In the genomic region with DNA sequence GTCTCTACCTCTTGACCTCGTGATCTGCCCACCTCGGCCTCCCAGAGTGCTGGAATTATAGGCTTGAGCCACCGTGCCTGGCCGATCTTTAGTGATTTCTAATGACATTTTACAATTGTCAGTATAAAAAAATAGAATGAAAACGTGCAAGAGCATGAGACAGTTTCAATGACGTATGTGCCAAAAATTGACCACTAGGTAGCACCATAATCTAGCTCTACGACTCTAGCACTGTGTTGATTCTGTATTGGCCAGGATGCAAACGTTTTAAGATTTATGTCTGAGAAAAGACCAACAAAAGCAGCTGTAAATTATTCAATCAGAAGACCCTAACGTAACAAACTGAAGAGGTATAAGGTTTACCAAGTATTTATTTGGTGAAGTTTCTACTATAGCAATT, we compare ENCODE assay signal across 12 cellular contexts. TPM values are rescaled to one million over a fixed set of nuclear protein-coding genes. Genes with fewer than 3 reads are reported as not detected.
DNase-seq lines count a peak whose midpoint lies in the region; ATAC-seq, FAIRE-seq and TF ChIP-seq lines count a peak whose summit lies in the region.
"Had no signal": no experiment of that assay in that cellular context is flagged by ENCODE, and none has a peak within 500 bp of the region (broad histone marks: within the 10 kb centered on the region; RNA-seq: fewer than 3 reads in every experiment).

No MANE protein-coding gene starts in this region.

- DNase-seq in HTR-8/SVneo (ENCODE audit: insufficient read length, low spot score) (peak; percentile 32), GM12878 (ENCODE audit: low read depth, low spot score) (no peak), right lobe of liver (no peak), mesothelial cell of epicardium (ENCODE audit: low spot score in 2 of 2, unreplicated experiment in 2 of 2) (no peak), neuronal stem cell (ENCODE audit: low spot score) (no peak)
- DNase-seq: activated CD4-positive, alpha-beta T cell treated with anti-CD3 and anti-CD28 coated beads for 1 hour; hypothalamus had no signal

- H3K9me3 ChIP-seq in BLaER1 treated with 17β-estradiol and CSF1 and Interleukin-3, amounts not matched to agents 10 nM and 100 nM (replicated peaks in 1 of 11), result peaks cover 0 to 12% (median 6%) of the 10 kb centered on the region in 11 experiments; a peak in 8 of 22 replicates
- H3K9me3 ChIP-seq in GM12878 (replicated peaks; ENCODE audit: control insufficient read depth, insufficient read depth, low read length) (peaks cover 1% of the 10 kb centered on the region; the same call in 2 of the 3 replicates), right lobe of liver (no peaks in the 10 kb centered on the region), neuronal stem cell (replicated peaks in 1 of 2; ENCODE audit: control insufficient read depth in 2 of 2, insufficient read depth in 1 of 2, low read depth in 1 of 2, low read length in 2 of 2) (no peaks in the 10 kb centered on the region)
- H3K9me3 ChIP-seq: prostate gland had no signal

- no peak overlapping the region for H4K91ac ChIP-seq in neuronal stem cell (ENCODE audit: low read depth, low read length, poor library complexity)

- H3K79me1 ChIP-seq in neuronal stem cell (ENCODE audit: low read depth, low read length), result no peaks in the 10 kb centered on the region

- no peak for FAIRE-seq in HTR-8/SVneo (lab: Jason Lieb, UNC)
- FAIRE-seq in GM12878 (lab: Jason Lieb, UNC), result no peak

- intact Hi-C loops in GM12878 (cut with micrococcal nuclease; ENCODE audit: unreplicated experiment), result no loop called here
- intact Hi-C loops in right lobe of liver (cut with DNase I), result no loop called here

- WGBS in GM12878 (ENCODE audit: insufficient coverage, insufficient replicate concordance, low lambda C conversion rate, missing lambda C conversion rate), result 41% methylated on average over 9 of the region's 9 CpGs
- WGBS in right lobe of liver (ENCODE audit: insufficient coverage, low coverage, low lambda C conversion rate, missing lambda C conversion rate), result 48% methylated on average over 9 of the region's 9 CpGs
- no CpG with 5 or more reads among the region's 9 CpGs for WGBS in neuronal stem cell (ENCODE audit: extremely low coverage in 2 of 2, insufficient read length in 2 of 2, insufficient replicate concordance in 1 of 2), 2 donors

- no peaks in the 10 kb centered on the region for H3K36me3 Mint-ChIP-seq in mesothelial cell of epicardium
- H3K36me3 Mint-ChIP-seq: activated naive CD8-positive, alpha-beta T cell had no signal

- no peaks in the 10 kb centered on the region for H4K20me1 ChIP-seq in BLaER1 treated with 17β-estradiol and CSF1 and Interleukin-3, amounts not matched to agents 10 nM and 100 nM
- H4K20me1 ChIP-seq in GM12878 (ENCODE audit: control insufficient read depth, insufficient read depth), result no peaks in the 10 kb centered on the region

- peak overlapping the region in 8 of 11 experiments; percentile 52 to 79 (median 73); a peak in 11 of 22 replicates for H3K27ac ChIP-seq in BLaER1 treated with 17β-estradiol and CSF1 and Interleukin-3, amounts not matched to agents 10 nM and 100 nM
- no peak overlapping the region for H3K27ac ChIP-seq in GM12878 (ENCODE audit: control insufficient read depth, insufficient read depth)
- peak overlapping the region in 2 of 3 donors; percentile 1 to 58 for H3K27ac ChIP-seq in right lobe of liver
- H3K27ac ChIP-seq in neuronal stem cell (replicated peaks; ENCODE audit: low read length), result no peak overlapping the region
- H3K27ac ChIP-seq: prostate gland had no signal

- H3K18ac ChIP-seq in neuronal stem cell (ENCODE audit: low read length), result no peak overlapping the region

- no peak overlapping the region for H2BK120ac ChIP-seq in neuronal stem cell (ENCODE audit: low read depth, low read length)

- peak overlapping the region in 1 of 11 experiments; percentile 59; a peak in 2 of 22 replicates for H3K9ac ChIP-seq in BLaER1 treated with 17β-estradiol and CSF1 and Interleukin-3, amounts not matched to agents 10 nM and 100 nM
- H3K9ac ChIP-seq in GM12878 (ENCODE audit: control insufficient read depth, insufficient read depth, low read length), result no peak overlapping the region
- H3K9ac ChIP-seq in neuronal stem cell (ENCODE audit: low read depth, low read length, poor library complexity), result no peak overlapping the region

- no peaks in the 10 kb centered on the region for H3K27me3 ChIP-seq in BLaER1 treated with 17β-estradiol and CSF1 and Interleukin-3, amounts not matched to agents 10 nM and 100 nM
- H3K27me3 ChIP-seq in GM12878 (replicated peaks in 1 of 2; ENCODE audit: control insufficient read depth in 2 of 2, insufficient read depth in 2 of 2, low read length in 1 of 2), result no peaks in the 10 kb centered on the region
- no peaks in the 10 kb centered on the region for H3K27me3 ChIP-seq in right lobe of liver
- no peaks in the 10 kb centered on the region for H3K27me3 ChIP-seq in neuronal stem cell (ENCODE audit: control insufficient read depth in 3 of 3, insufficient read depth in 3 of 3, low read depth in 1 of 3, low read length in 3 of 3)

- peaks cover 3% of the 10 kb centered on the region for H3K9me3 Mint-ChIP-seq in mesothelial cell of epicardium

- TF ChIP-seq CTCF in GM12878 (IDR thresholded peaks at IDR 0.05 in 2 of 3, conservative IDR thresholded peaks at IDR 0.05 in 1 of 3; ENCODE audit: control insufficient read depth in 2 of 3, extremely low read depth in 1 of 3, insufficient read depth in 1 of 3, low read depth in 3 of 3, low read length in 3 of 3) (0 out of 6 replicates have a peak, but pooled peaks of 1 of the 3 experiments have one; percentile 9), right lobe of liver (IDR thresholded peaks at IDR 0.05) (peak; percentile 17 to 46 (median 28)), mesothelial cell of epicardium (IDR thresholded peaks at IDR 0.05; ENCODE audit: unreplicated experiment) (no peak)

- CTCF ChIA-PET in GM12878 (lab: Yijun Ruan, JAX), result interaction anchor here (0.5 to 1.8 kb wide), 2 partner anchors 61 to 140 kb away, joined by 3 to 6 read pairs; no protein-coding TSS in a partner anchor

- H3K4me1 Mint-ChIP-seq in mesothelial cell of epicardium, result peaks cover 10% of the 10 kb centered on the region

- peak; percentile 47; the same call in 2 of the 3 replicates for ATAC-seq in GM12878
- peak; percentile 61 to 79 (median 73) for ATAC-seq in right lobe of liver
- ATAC-seq in GM18861 (IDR thresholded peaks at IDR 0.05; ENCODE audit: unreplicated experiment), result no peak
- no peak for ATAC-seq in GM18511 (IDR thresholded peaks at IDR 0.05; ENCODE audit: unreplicated experiment)

- no peak overlapping the region for H2AK5ac ChIP-seq in neuronal stem cell (ENCODE audit: low read depth, low read length)

- no peak overlapping the region for H3K14ac ChIP-seq in neuronal stem cell (ENCODE audit: low read length)

- TF ChIP-seq POLR2A in GM12878 (IDR thresholded peaks at IDR 0.05; ENCODE audit: low read depth, low read length) (no peak), right lobe of liver (IDR thresholded peaks at IDR 0.05) (no peak)

- H3K27ac Mint-ChIP-seq in mesothelial cell of epicardium, result no peak overlapping the region
- H3K27ac Mint-ChIP-seq: activated naive CD8-positive, alpha-beta T cell had no signal

- H3K79me2 ChIP-seq in GM12878 (ENCODE audit: control insufficient read depth, insufficient read depth, low read length), result no peaks in the 10 kb centered on the region

- peaks cover 7 to 39% (median 20%) of the 10 kb centered on the region in 10 experiments; a peak in 18 of 20 replicates for H3K4me1 ChIP-seq in BLaER1 treated with 17β-estradiol and CSF1 and Interleukin-3, amounts not matched to agents 10 nM and 100 nM
- H3K4me1 ChIP-seq in GM12878 (ENCODE audit: control insufficient read depth, insufficient read depth, low read length) (no peaks in the 10 kb centered on the region), right lobe of liver (no peaks in the 10 kb centered on the region), neuronal stem cell (ENCODE audit: control insufficient read depth in 2 of 2, insufficient read depth in 1 of 2, low read depth in 1 of 2, low read length in 2 of 2) (peaks cover 0 to 6% of the 10 kb centered on the region in 2 donors)
- H3K4me1 ChIP-seq: prostate gland had no signal

- no peak overlapping the region for H2BK5ac ChIP-seq in neuronal stem cell (ENCODE audit: low read length)

- TF ChIP-seq RAD21 in GM12878 (IDR thresholded peaks at IDR 0.05; ENCODE audit: insufficient read depth, low read depth, low read length), result peak; percentile 33; the same call in 1 of the 2 replicates

- TF ChIP-seq EP300 in GM12878 (IDR thresholded peaks at IDR 0.05; ENCODE audit: borderline replicate concordance in 1 of 2, control insufficient read depth in 1 of 2, low read depth in 2 of 2, low read length in 2 of 2), result no peak

- BruUV-seq in GM12878 (replicated peaks; lab: Mats Ljungman, UMichigan), result no TSS peak

- POLR2A ChIA-PET in GM12878 (lab: Charles Lee), result interaction anchor here (1.8 kb wide), 1 partner anchor 13 kb away, joined by 5 read pairs; no protein-coding TSS in a partner anchor

- H3K4me2 ChIP-seq in BLaER1 treated with 17β-estradiol and CSF1 and Interleukin-3, amounts not matched to agents 10 nM and 100 nM, result peak overlapping the region in 7 of 11 experiments; percentile 41 to 87 (median 73); a peak in 14 of 22 replicates
- no peak overlapping the region for H3K4me2 ChIP-seq in GM12878 (ENCODE audit: control insufficient read depth, insufficient read depth)
- no peak overlapping the region for H3K4me2 ChIP-seq in neuronal stem cell (ENCODE audit: insufficient read depth, low read length, poor library complexity, severe bottlenecking)

- H3K4ac ChIP-seq in neuronal stem cell (ENCODE audit: low read length), result no peak overlapping the region

- H2AFZ ChIP-seq in GM12878 (ENCODE audit: control insufficient read depth, low read depth, low read length) (no peak overlapping the region), neuronal stem cell (ENCODE audit: low read length) (no peak overlapping the region)

- no peak overlapping the region for H4K8ac ChIP-seq in neuronal stem cell (ENCODE audit: low read depth, low read length)

- H2BK15ac ChIP-seq in neuronal stem cell (ENCODE audit: low read length), result no peak overlapping the region

- RAD21 ChIA-PET in GM12878 (lab: Charles Lee; ENCODE audit: unreplicated experiment), result interaction anchor here (0.5 kb wide), 1 partner anchor 21 kb away, joined by 3 read pairs; no protein-coding TSS in a partner anchor

- H3K4me3 ChIP-seq in BLaER1 treated with 17β-estradiol and CSF1 and Interleukin-3, amounts not matched to agents 10 nM and 100 nM, result no peak overlapping the region
- H3K4me3 ChIP-seq in GM12878, result no peak overlapping the region
- H3K4me3 ChIP-seq in right lobe of liver, result no peak overlapping the region
- H3K4me3 ChIP-seq in neuronal stem cell (ENCODE audit: low read length in 2 of 2), result no peak overlapping the region
- H3K4me3 ChIP-seq: prostate gland had no signal

- no peaks in the 10 kb centered on the region for H3K36me3 ChIP-seq in BLaER1 treated with 17β-estradiol and CSF1 and Interleukin-3, amounts not matched to agents 10 nM and 100 nM
- no peaks in the 10 kb centered on the region for H3K36me3 ChIP-seq in GM12878 (ENCODE audit: control insufficient read depth in 2 of 2, insufficient read depth in 2 of 2, low read length in 1 of 2)
- no peaks in the 10 kb centered on the region for H3K36me3 ChIP-seq in right lobe of liver
- H3K36me3 ChIP-seq in neuronal stem cell (replicated peaks in 1 of 2; ENCODE audit: control insufficient read depth in 2 of 2, insufficient read depth in 2 of 2, low read length in 2 of 2), result no peaks in the 10 kb centered on the region
- H3K36me3 ChIP-seq: prostate gland had no signal

- SMC1A ChIA-PET in GM12878 (lab: Charles Lee; ENCODE audit: uncharacterized antibody, unreplicated experiment), result interaction anchor here (1.3 kb wide), 1 partner anchor 13 kb away, joined by 3 read pairs; no protein-coding TSS in a partner anchor

- H2BK12ac ChIP-seq in neuronal stem cell (ENCODE audit: low read length), result no peak overlapping the region

- in situ Hi-C loops in GM12878 (cut with MboI), result no loop called here

- no peaks in the 10 kb centered on the region for H3K27me3 Mint-ChIP-seq in mesothelial cell of epicardium (ENCODE audit: low read depth)
- H3K27me3 Mint-ChIP-seq: activated naive CD8-positive, alpha-beta T cell had no signal

- H3K4me3 Mint-ChIP-seq in mesothelial cell of epicardium, result no peak overlapping the region
- H3K4me3 Mint-ChIP-seq: activated naive CD8-positive, alpha-beta T cell had no signal

- H3K23ac ChIP-seq in neuronal stem cell (ENCODE audit: low read depth, low read length, poor library complexity), result no peak overlapping the region

RNA-seq across cellular contexts. Expression of a gene that starts 25.4 kb away (rescaled TPM):
- 19.4 and 64.2 TPM in 2 replicates for total RNA-seq in GM12878 (2013; cell fraction: nucleolus; rRNA removed)
- 38.0 and 53.8 TPM in 2 replicates for total RNA-seq in GM12878 (2014; rRNA removed)
- total RNA-seq in GM12878 (2014; rRNA removed; fragmentation: Illumina TruSeq; extraction: Trizol), result 20.6 and 25.2 TPM in 2 replicates
- total RNA-seq in GM12878 (2021), result 12.9 TPM in 2 replicates
- 1.9 TPM for polyA plus RNA-seq in GM12878 (2011; ENCODE audit: low read depth)
- polyA plus RNA-seq in GM12878 (2011; rRNA removed), result 12.9 and 21.2 TPM in 2 replicates
- polyA plus RNA-seq in GM12878 (2011; cell fraction: cytosol; rRNA removed), result 3.6 and 16.0 TPM in 2 replicates
- 3.3 and 5.0 TPM in 2 replicates for polyA plus RNA-seq in GM12878 (2011; cell fraction: nucleus; rRNA removed)
- polyA plus RNA-seq in GM12878 (2012), result 2.6 and 4.2 TPM in 2 replicates
- 19.9 and 79.2 TPM in 2 replicates for polyA plus RNA-seq in GM12878 (2014; fragmentation: Illumina TruSeq; extraction: Trizol)
- 1 to 10 TPM; 8.2 to 8.4 TPM for polyA plus RNA-seq in GM12878 (2014; fragmentation: Nextera tagmentation; extraction: Ambion mirVana)
- 7.6 and 81.8 TPM in 2 replicates for polyA plus RNA-seq in GM12878 (2014; rRNA removed)
- 10 to 100 TPM; 13.0 to 13.6 TPM for polyA plus RNA-seq in GM12878 (2016; fragmentation: Nextera tagmentation; extraction: Ambion mirVana)
- 7.3 and 34.6 TPM in 2 replicates for polyA minus RNA-seq in GM12878 (2011; rRNA and poly(A)+ RNA removed)
- polyA minus RNA-seq in GM12878 (2011; cell fraction: cytosol; rRNA and poly(A)+ RNA removed), result 6.3 and 12.2 TPM in 2 replicates
- 8.5 and 10.2 TPM in 2 replicates for polyA minus RNA-seq in GM12878 (2011; cell fraction: nucleus; rRNA and poly(A)+ RNA removed)
- total RNA-seq in right lobe of liver, result 10 to 100 TPM in 3 of 6 experiments, 1 to 10 TPM in 3; 5.5 to 15.6 (median 9.9) TPM
- total RNA-seq in mesothelial cell of epicardium, result 11.3 to 12.1 TPM (median 11.6 TPM) in 3 replicates
- 12.0 TPM for polyA plus RNA-seq in neuronal stem cell (2013, experiment 1 of 2)
- polyA plus RNA-seq in neuronal stem cell (2013, experiment 2 of 2), result 12.3 TPM

Comparison
In these comparisons a context has a peak if more than half of its experiments do, and no peak if none do; other contexts are left out.
1. H3K27ac ChIP-seq: peak in BLaER1 treated with 17β-estradiol and CSF1 and Interleukin-3, amounts not matched to agents 10 nM and 100 nM (8 of 11) and right lobe of liver (2 of 3); none in GM12878 (single experiment) and neuronal stem cell (single experiment).
2. H3K4me2 ChIP-seq: peak in BLaER1 treated with 17β-estradiol and CSF1 and Interleukin-3, amounts not matched to agents 10 nM and 100 nM (7 of 11); none in GM12878 (single experiment) and neuronal stem cell (single experiment).
3. ATAC-seq: peak in GM12878 (single experiment) and right lobe of liver (4 of 4); none in GM18861 (single experiment) and GM18511 (single experiment).